In the genomic region with DNA sequence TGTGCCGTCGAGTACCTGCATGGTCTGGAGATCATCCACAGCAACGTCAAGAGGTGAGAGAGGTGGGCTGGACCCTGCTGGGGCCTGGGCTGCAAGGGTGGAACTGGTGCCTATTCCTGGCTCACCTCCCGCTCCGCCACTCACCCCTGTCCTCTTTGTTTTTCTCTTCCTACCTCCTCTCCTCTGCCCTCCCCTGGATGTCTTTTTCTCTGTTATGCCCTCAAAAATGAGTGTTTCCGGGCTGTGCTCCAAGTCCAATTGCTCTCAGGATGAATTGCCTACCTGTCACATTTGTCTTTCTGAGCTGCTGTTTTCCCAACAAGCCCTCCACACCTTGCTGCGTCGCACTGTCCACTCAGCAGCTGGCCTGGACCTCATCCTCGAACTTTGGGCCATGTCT, we compare ENCODE assay signal across 15 cellular contexts. TPM values are rescaled to one million over a fixed set of nuclear protein-coding genes. Genes with fewer than 3 reads are reported as not detected.
DNase-seq lines count a peak whose midpoint lies in the region; ATAC-seq and TF ChIP-seq lines count a peak whose summit lies in the region.
"Had no signal": no experiment of that assay in that cellular context is flagged by ENCODE, and none has a peak within 500 bp of the region (broad histone marks: within the 10 kb centered on the region; RNA-seq: fewer than 3 reads in every experiment).

No MANE protein-coding gene starts in this region.

- H3K4me3 Mint-ChIP-seq in naive B cell = no peak overlapping the region

- H3K27me3 Mint-ChIP-seq in naive B cell = no peaks in the 10 kb centered on the region

- CTCF ChIA-PET in HCT116 (lab: Charles Lee) (no interaction called here), RWPE1 (lab: Yijun Ruan, JAX) (interaction anchor here (0.6 kb wide), 1 partner anchor 55 kb away, joined by 3 read pairs; no protein-coding TSS in a partner anchor)

- TF ChIP-seq RAD21 in HCT116 (IDR thresholded peaks at IDR 0.05; ENCODE audit: low read depth) = no peak

- H3K27ac ChIP-seq in HCT116 (ENCODE audit: low read depth, low read length) (peak overlapping the region; percentile 5; the same call in 1 of the 2 replicates), RWPE1 (peak overlapping the region; percentile 82), WERI-Rb-1 (no peak overlapping the region)
- H3K27ac ChIP-seq: 22Rv1, breast epithelium, KMS-11 had no signal

- H2AFZ ChIP-seq in HCT116 (ENCODE audit: low read depth, low read length, poor library complexity, severe bottlenecking) = no peak overlapping the region

- POLR2A ChIA-PET in HCT116 (lab: Charles Lee) (no interaction called here), RWPE1 (lab: Yijun Ruan, JAX; ENCODE audit: low non-redundant PET) (no interaction called here)

- peaks cover 35 to 42% of the 10 kb centered on the region in 2 experiments for H3K4me1 ChIP-seq in HCT116 (ENCODE audit: control insufficient read depth in 1 of 2, insufficient read depth in 2 of 2, low read length in 2 of 2)
- H3K4me1 ChIP-seq: breast epithelium had no signal

- TF ChIP-seq POLR2A in HCT116 (IDR thresholded peaks at IDR 0.05; ENCODE audit: borderline replicate concordance, extremely low read depth, insufficient read depth, insufficient read length) = no peak

- H3K4me3 ChIP-seq in HCT116 (replicated peaks in 1 of 2; ENCODE audit: low read depth in 1 of 2, low read length in 2 of 2) (no peak overlapping the region), WERI-Rb-1 (ENCODE audit: low read depth, low read length) (no peak overlapping the region)
- H3K4me3 ChIP-seq: breast epithelium, skin epidermis had no signal

- DNase-seq in NCI-H1105 treated with DMSO at 0.1 percent for 48 hours (lab: John Stamatoyannopoulos, UW) (peak; percentile 8), NCI-H1105 (lab: John Stamatoyannopoulos, UW) (no peak), HCT116 (ENCODE audit: low read depth, low spot score) (no peak), RWPE1 (ENCODE audit: low spot score) (no peak), naive B cell (no peak), WERI-Rb-1 (no peak), nucleus accumbens (lab: John Stamatoyannopoulos, UW) (no peak)
- no peak for DNase-seq in stimulated activated CD8-positive, alpha-beta memory T cell treated with anti-CD3 and anti-CD28 coated beads, Interleukin-4, amount 100 ng/mL, for 48 hours
- DNase-seq: activated CD4-positive, alpha-beta T cell treated with anti-CD3 and anti-CD28 coated beads, Interleukin-2, amount 50 U/mL, for 1 hour; activated effector memory CD4-positive, alpha-beta T cell treated with anti-CD3 and anti-CD28 coated beads, Interleukin-2, amount 50 U/mL, for 16 hours; NCI-H187 treated with DMSO at 0.1 percent for 48 hours had no signal

- H3K36me3 ChIP-seq in HCT116 (ENCODE audit: control insufficient read depth in 1 of 2, insufficient read depth in 2 of 2, low read length in 2 of 2) (no peaks in the 10 kb centered on the region), WERI-Rb-1 (no peaks in the 10 kb centered on the region)

- peak overlapping the region; percentile 38; the same call in 1 of the 2 replicates for H3K4me2 ChIP-seq in HCT116 (ENCODE audit: low read length)
- H3K4me2 ChIP-seq: KMS-11 had no signal

- no peaks in the 10 kb centered on the region for H3K9me2 ChIP-seq in HCT116 (ENCODE audit: insufficient read depth)

- ATAC-seq in HCT116 (no peak), naive B cell (ENCODE audit: low read depth in 2 of 2) (no peak)

- no peak for TF ChIP-seq CTCF in HCT116 (IDR thresholded peaks at IDR 0.05 in 2 of 3, conservative IDR thresholded peaks at IDR 0.05 in 1 of 3; ENCODE audit: borderline replicate concordance in 1 of 3, insufficient read depth in 1 of 3, low read depth in 2 of 3, low read length in 2 of 3)
- TF ChIP-seq CTCF in RWPE1 (conservative IDR thresholded peaks at IDR 0.05; ENCODE audit: low read depth) = no peak
- TF ChIP-seq CTCF in WERI-Rb-1 (IDR thresholded peaks at IDR 0.05; ENCODE audit: low read depth, low read length) = no peak

- peaks cover 22 to 29% of the 10 kb centered on the region in 2 donors for H3K36me3 Mint-ChIP-seq in naive B cell

- BruUV-seq in HCT116 (replicated peaks; lab: Mats Ljungman, UMichigan) = no TSS peak

- H3K27ac Mint-ChIP-seq in naive B cell = peak overlapping the region; percentile 14 to 89 (median 62)

- RAD21 ChIA-PET in HCT116 (lab: Charles Lee; ENCODE audit: low non-redundant PET in 1 of 2, low total read pairs in 2 of 2, uncharacterized antibody in 2 of 2, unreplicated experiment in 2 of 2) = no interaction called here

- no peak overlapping the region for H3K9ac ChIP-seq in HCT116 (ENCODE audit: low read length)
- H3K9ac ChIP-seq: KMS-11 had no signal

- peaks cover 33 to 49% (median 46%) of the 10 kb centered on the region in 3 donors for H3K4me1 Mint-ChIP-seq in naive B cell

- no peaks in the 10 kb centered on the region for H3K79me2 ChIP-seq in HCT116 (ENCODE audit: insufficient read depth, low read length)

- no peaks in the 10 kb centered on the region for H3K9me3 ChIP-seq in HCT116 (ENCODE audit: control insufficient read depth in 1 of 2, insufficient read depth in 1 of 2, low read depth in 1 of 2, low read length in 2 of 2)
- no peaks in the 10 kb centered on the region for H3K9me3 ChIP-seq in WERI-Rb-1 (ENCODE audit: severe bottlenecking)

- H3K9me3 Mint-ChIP-seq in naive B cell = peaks cover 0 to 5% (median 0%) of the 10 kb centered on the region in 7 donors

- H3K27me3 ChIP-seq in HCT116 (ENCODE audit: insufficient read depth, low read length) (no peaks in the 10 kb centered on the region), WERI-Rb-1 (ENCODE audit: insufficient read depth, low read depth, severe bottlenecking) (no peaks in the 10 kb centered on the region)
- H3K27me3 ChIP-seq: breast epithelium had no signal

- intact Hi-C loops in HCT116 (cut with micrococcal nuclease) = loop anchor here (10.0 kb wide), 3 partner anchors 105 to 275 kb away; partner anchors contain the start of genes BRK1 and EMC3

- no peaks in the 10 kb centered on the region for H4K20me1 ChIP-seq in HCT116 (ENCODE audit: insufficient read depth)

TF ChIP-seq in HCT116, 20 proteins besides CTCF, POLR2A, EP300 and RAD21:
- no peak for TF ChIP-seq ZFX (IDR thresholded peaks at IDR 0.05)

RNA-seq across cellular contexts. Expression of gene TATDN2, which starts 28.5 kb away (rescaled TPM):
- 26.8 TPM for total RNA-seq in HCT116 (2021; ENCODE audit: unreplicated experiment)
- 14.0 and 15.3 TPM in 2 replicates for polyA plus RNA-seq in HCT116 (2012)
- 10 to 100 TPM in 2 of 6 donors, 1 to 10 TPM in 4; 5.5 to 12.4 (median 9.7) TPM for polyA plus RNA-seq in naive B cell (ENCODE audit: low read depth in 6 of 6)

RNA-seq across cellular contexts. Expression of gene IRAK2, which starts 55.0 kb away (rescaled TPM):
- 3.6 TPM for total RNA-seq in HCT116 (2021; ENCODE audit: unreplicated experiment)
- polyA plus RNA-seq in HCT116 (2012) = 1.9 and 2.0 TPM in 2 replicates
- polyA plus RNA-seq in naive B cell (ENCODE audit: low read depth in 6 of 6) = 10 to 100 TPM in 3 of 6 donors, 1 to 10 TPM in 3; 8.2 to 12.6 (median 10.1) TPM
